ENCODE assay signal across 22 cellular contexts in genomic region chr14:101109347-101109638, GRCh38.
DNase-seq lines count a peak whose midpoint lies in the region; ATAC-seq and TF ChIP-seq lines count a peak whose summit lies in the region.
"Had no signal": no experiment of that assay in that cellular context is flagged by ENCODE, and none has a peak within 500 bp of the region (broad histone marks: within the 10 kb centered on the region; RNA-seq: fewer than 3 reads in every experiment).

No MANE protein-coding gene starts in this region.

- H3K27ac ChIP-seq in Peyer's patch (no peak overlapping the region), spleen (no peak overlapping the region)
- H3K27ac ChIP-seq: 22Rv1, C4-2B, PC-9 had no signal

- peak; percentile 6 for DNase-seq in activated CD4-positive, CD25-positive, alpha-beta regulatory T cell treated with anti-CD3 and anti-CD28 coated beads, Interleukin-2, amount 50 U/mL, for 72 hours
- DNase-seq in Peyer's patch (peak in 2 of 3 donors; percentile 5 to 6), mesenteric fat pad (ENCODE audit: low spot score) (peak; percentile 86), spleen (peak; percentile 41), SIG-M5 (lab: John Stamatoyannopoulos, UW) (no peak), NCI-H1436 (lab: John Stamatoyannopoulos, UW) (no peak), NCI-H526 (lab: John Stamatoyannopoulos, UW) (no peak)
- DNase-seq: Caco-2, GOT3, HFFc6, KBM-7, MG63, NCI-H1105 treated with DMSO at 0.1 percent for 48 hours, NCI-H446 treated with DMSO at 0.1 percent for 48 hours, NCI-H526 treated with DMSO at 0.1 percent for 48 hours, PC-9, RPMI8226 had no signal

- ATAC-seq in activated CD4-positive, CD25-positive, alpha-beta regulatory T cell treated with anti-CD3 and anti-CD28 coated beads, Interleukin-2, amount 50 U/mL, for 24 hours = no peak
- ATAC-seq: CD8-positive, alpha-beta T cell had no signal

- no peak for TF ChIP-seq CTCF in Peyer's patch (IDR thresholded peaks at IDR 0.05)
- TF ChIP-seq CTCF in spleen (IDR thresholded peaks at IDR 0.05 in 8 of 11, conservative IDR thresholded peaks at IDR 0.05 in 3 of 11) = no peak

- no peak for TF ChIP-seq POLR2A in Peyer's patch (IDR thresholded peaks at IDR 0.05)
- TF ChIP-seq POLR2A in spleen (IDR thresholded peaks at IDR 0.05) = no peak

- H3K4me1 ChIP-seq in Peyer's patch (no peaks in the 10 kb centered on the region), spleen (peaks cover 0 to 7% (median 0%) of the 10 kb centered on the region in 6 donors)
- H3K4me1 ChIP-seq: Caco-2, HAP-1 had no signal

- intact Hi-C loops in spleen (cut with DNase I; ENCODE audit: low total_unique reads) = no loop called here

- 83 to 92% (median 89%) methylated on average over 8 of the region's 8 CpGs for WGBS in spleen, 5 donors

- H3K4me3 ChIP-seq in Peyer's patch = no peak overlapping the region
- no peak overlapping the region for H3K4me3 ChIP-seq in spleen
- H3K4me3 ChIP-seq: HAP-1, MG63, PC-9 had no signal

- H3K9me3 ChIP-seq in Peyer's patch (no peaks in the 10 kb centered on the region), spleen (peaks cover 0 to 8% (median 0%) of the 10 kb centered on the region in 8 donors)
- H3K9me3 ChIP-seq: Caco-2, HAP-1, MG63 had no signal

- no peaks in the 10 kb centered on the region for H3K36me3 ChIP-seq in Peyer's patch
- H3K36me3 ChIP-seq in spleen = no peaks in the 10 kb centered on the region
- H3K36me3 ChIP-seq: HAP-1, MG63 had no signal

- no peaks in the 10 kb centered on the region for H3K27me3 ChIP-seq in Peyer's patch
- no peaks in the 10 kb centered on the region for H3K27me3 ChIP-seq in spleen (replicated peaks in 1 of 7)
- H3K27me3 ChIP-seq: MG63 had no signal

Comparison
In these comparisons a context has a peak if more than half of its experiments do, and no peak if none do; other contexts are left out.
1. DNase-seq: peak in activated CD4-positive, CD25-positive, alpha-beta regulatory T cell treated with anti-CD3 and anti-CD28 coated beads, Interleukin-2, amount 50 U/mL, for 72 hours (single experiment), Peyer's patch (2 of 3), mesenteric fat pad (single experiment) and spleen (single experiment); none in SIG-M5 (single experiment), NCI-H1436 (single experiment) and NCI-H526 (0 of 2).